In the genomic region with DNA sequence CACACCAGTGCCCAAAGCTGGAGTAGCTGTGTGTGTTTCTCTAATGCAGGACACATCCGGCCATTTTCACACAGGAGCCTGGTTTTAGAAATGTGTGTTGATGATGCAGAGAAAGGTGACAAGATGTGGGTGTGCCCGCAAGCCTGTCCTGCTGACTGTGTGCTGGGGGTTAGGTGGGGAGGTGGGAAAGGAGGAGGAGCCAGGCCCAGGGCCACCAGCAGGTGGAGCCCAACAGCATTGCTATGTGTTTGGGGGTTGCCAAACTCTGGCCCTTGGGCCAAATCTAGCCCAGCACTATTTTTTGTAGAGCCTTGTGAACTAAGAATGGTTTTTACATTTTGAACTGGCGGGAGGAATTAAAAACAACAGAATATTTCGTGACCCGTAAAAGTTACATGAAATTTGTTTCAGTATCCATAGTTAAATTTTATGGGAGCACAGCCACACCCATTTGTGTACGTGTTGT, we compare ENCODE assay signal across 8 cellular contexts.
DNase-seq lines count a peak whose midpoint lies in the region; ATAC-seq and TF ChIP-seq lines count a peak whose summit lies in the region.

No MANE protein-coding gene starts in this region.

- H3K27me3 Mint-ChIP-seq in T-helper 17 cell = no peaks in the 10 kb centered on the region
- H3K27me3 Mint-ChIP-seq in mesothelial cell of epicardium (ENCODE audit: low read depth) = no peaks in the 10 kb centered on the region

- H3K79me2 ChIP-seq in HCT116 (ENCODE audit: insufficient read depth, low read length) = no peaks in the 10 kb centered on the region

- intact Hi-C loops in HCT116 (cut with micrococcal nuclease) = loop anchor here (2.0 kb wide), 1 partner anchor 32 kb away; no protein-coding TSS in a partner anchor
- intact Hi-C loops in transverse colon (cut with DNase I; ENCODE audit: low total_unique reads) = no loop called here

- H3K4me3 Mint-ChIP-seq in T-helper 17 cell = no peak overlapping the region
- no peak overlapping the region for H3K4me3 Mint-ChIP-seq in mesothelial cell of epicardium

- peak; percentile 60 for TF ChIP-seq RAD21 in HCT116 (IDR thresholded peaks at IDR 0.05; ENCODE audit: low read depth)

- H3K36me3 Mint-ChIP-seq in T-helper 17 cell (ENCODE audit: low read depth) = no peaks in the 10 kb centered on the region
- no peaks in the 10 kb centered on the region for H3K36me3 Mint-ChIP-seq in mesothelial cell of epicardium

- RAD21 ChIA-PET in HCT116 (lab: Charles Lee; ENCODE audit: low non-redundant PET in 1 of 2, low total read pairs in 2 of 2, uncharacterized antibody in 2 of 2, unreplicated experiment in 2 of 2) = no interaction called here

- peaks cover 10% of the 10 kb centered on the region for H3K4me1 Mint-ChIP-seq in T-helper 17 cell
- peaks cover 28% of the 10 kb centered on the region for H3K4me1 Mint-ChIP-seq in mesothelial cell of epicardium

- H3K36me3 ChIP-seq in HCT116 (ENCODE audit: control insufficient read depth in 1 of 2, insufficient read depth in 2 of 2, low read length in 2 of 2) = no peaks in the 10 kb centered on the region
- no peaks in the 10 kb centered on the region for H3K36me3 ChIP-seq in brain microvascular endothelial cell (replicated peaks)
- H3K36me3 ChIP-seq in transverse colon = no peaks in the 10 kb centered on the region

- POLR2A ChIA-PET in HCT116 (lab: Charles Lee) = no interaction called here

- H3K27ac ChIP-seq in HCT116 (ENCODE audit: low read depth, low read length) (no peak overlapping the region), brain microvascular endothelial cell (no peak overlapping the region), transverse colon (no peak overlapping the region)

- peak; percentile 49 to 92 (median 90); a peak in 5 of 6 replicates for TF ChIP-seq CTCF in HCT116 (IDR thresholded peaks at IDR 0.05 in 2 of 3, conservative IDR thresholded peaks at IDR 0.05 in 1 of 3; ENCODE audit: borderline replicate concordance in 1 of 3, insufficient read depth in 1 of 3, low read depth in 2 of 3, low read length in 2 of 3)
- TF ChIP-seq CTCF in brain microvascular endothelial cell (IDR thresholded peaks at IDR 0.05; ENCODE audit: low read depth, low read length, missing control alignments) = peak; percentile 85
- TF ChIP-seq CTCF in mesothelial cell of epicardium (IDR thresholded peaks at IDR 0.05; ENCODE audit: unreplicated experiment) = peak; percentile 32
- peak in 4 of 5 experiments; percentile 17 to 38 (median 31) for TF ChIP-seq CTCF in transverse colon (IDR thresholded peaks at IDR 0.05)

- no peaks in the 10 kb centered on the region for H3K9me3 Mint-ChIP-seq in mesothelial cell of epicardium

- BruUV-seq in HCT116 (replicated peaks; lab: Mats Ljungman, UMichigan) = no TSS peak

- peak overlapping the region; percentile 37 for H3K27ac Mint-ChIP-seq in T-helper 17 cell
- H3K27ac Mint-ChIP-seq in mesothelial cell of epicardium = peak overlapping the region; percentile 32

- no peak for TF ChIP-seq POLR2A in HCT116 (IDR thresholded peaks at IDR 0.05; ENCODE audit: borderline replicate concordance, extremely low read depth, insufficient read depth, insufficient read length)
- no peak for TF ChIP-seq POLR2A in transverse colon (IDR thresholded peaks at IDR 0.05)
- TF ChIP-seq POLR2A in GM18505 (IDR thresholded peaks at IDR 0.05; ENCODE audit: borderline replicate concordance, extremely low read depth, insufficient read depth, insufficient read length) = no peak

- no peaks in the 10 kb centered on the region for H3K27me3 ChIP-seq in HCT116 (ENCODE audit: insufficient read depth, low read length)
- no peaks in the 10 kb centered on the region for H3K27me3 ChIP-seq in brain microvascular endothelial cell (replicated peaks)
- no peaks in the 10 kb centered on the region for H3K27me3 ChIP-seq in transverse colon

- 0 out of 2 replicates have a peak overlapping the region, but pooled peaks have one; percentile 22 for H3K9ac ChIP-seq in HCT116 (ENCODE audit: low read length)

- TF ChIP-seq EP300 in transverse colon (IDR thresholded peaks at IDR 0.05; ENCODE audit: low read depth) = no peak

- no peaks in the 10 kb centered on the region for H3K9me2 ChIP-seq in HCT116 (ENCODE audit: insufficient read depth)

- in situ Hi-C loops in brain microvascular endothelial cell (cut with HindIII; ENCODE audit: low pct_ligation_motif_present, low sequenced_read_pairs) (no loop called here), transverse colon (cut with MboI; ENCODE audit: low pct_ligation_motif_present in 1 of 4, low pct_unique_long_range_greater_than_20kb in 1 of 4, low sequenced_read_pairs in 3 of 4) (loop anchor here in 1 of 4 donors (10.0 kb wide), 1 partner anchor 64 kb away; no protein-coding TSS in a partner anchor)

- H3K4me2 ChIP-seq in HCT116 (ENCODE audit: low read length) = peak overlapping the region; percentile 36; the same call in 1 of the 2 replicates

- H3K4me3 ChIP-seq in HCT116 (replicated peaks in 1 of 2; ENCODE audit: low read depth in 1 of 2, low read length in 2 of 2) (no peak overlapping the region), brain microvascular endothelial cell (ENCODE audit: low read depth, low read length) (no peak overlapping the region), transverse colon (no peak overlapping the region)

- DNase-seq in COR-L47 (lab: John Stamatoyannopoulos, UW) (peak; percentile 5), HCT116 (ENCODE audit: low read depth, low spot score) (no peak), T-helper 17 cell (peak in 1 of 3 donors; percentile 16), brain microvascular endothelial cell (no peak), mesothelial cell of epicardium (ENCODE audit: low spot score in 2 of 2, unreplicated experiment in 2 of 2) (no peak), transverse colon (no peak), NCI-H1048 (lab: John Stamatoyannopoulos, UW) (no peak)

- H4K20me1 ChIP-seq in HCT116 (ENCODE audit: insufficient read depth) = no peaks in the 10 kb centered on the region

- WGBS in transverse colon (ENCODE audit: low coverage in 1 of 2), 2 donors = 78 to 81% methylated on average over 3 to 6 of the region's 6 CpGs

- H3K4me1 ChIP-seq in HCT116 (ENCODE audit: control insufficient read depth in 1 of 2, insufficient read depth in 2 of 2, low read length in 2 of 2) (peaks cover 16 to 38% of the 10 kb centered on the region in 2 experiments), transverse colon (peaks cover 0 to 14% (median 7%) of the 10 kb centered on the region in 4 donors)

- ATAC-seq in HCT116 (peak; percentile 97), T-helper 17 cell (peak; percentile 80), GM18505 (IDR thresholded peaks at IDR 0.05; ENCODE audit: unreplicated experiment) (no peak)

- H3K9me3 ChIP-seq in HCT116 (ENCODE audit: control insufficient read depth in 1 of 2, insufficient read depth in 1 of 2, low read depth in 1 of 2, low read length in 2 of 2) (no peaks in the 10 kb centered on the region), T-helper 17 cell (ENCODE audit: control insufficient read depth, low read length, poor library complexity, severe bottlenecking) (no peaks in the 10 kb centered on the region), transverse colon (no peaks in the 10 kb centered on the region)

- H2AFZ ChIP-seq in HCT116 (ENCODE audit: low read depth, low read length, poor library complexity, severe bottlenecking) = no peak overlapping the region

- CTCF ChIA-PET in HCT116 (lab: Charles Lee) = interaction anchor here (2.1 kb wide), 1 partner anchor 30 kb away, joined by 7 read pairs; no protein-coding TSS in a partner anchor

TF ChIP-seq in HCT116, 20 proteins besides CTCF, POLR2A, EP300 and RAD21:
- no peak for TF ChIP-seq ZNF274 (IDR thresholded peaks at IDR 0.05; ENCODE audit: low read depth, low read length)
- TF ChIP-seq CEBPB (IDR thresholded peaks at IDR 0.05; ENCODE audit: low read depth) = no peak
- TF ChIP-seq SP1 (IDR thresholded peaks at IDR 0.05; ENCODE audit: low read depth) = no peak
- TF ChIP-seq ELF1 (IDR thresholded peaks at IDR 0.05; ENCODE audit: borderline replicate concordance, low read depth) = no peak
- no peak for TF ChIP-seq ZFX (IDR thresholded peaks at IDR 0.05)
- no peak for TF ChIP-seq EZH2phosphoT487 (IDR thresholded peaks at IDR 0.05; ENCODE audit: borderline replicate concordance)
- no peak for TF ChIP-seq JUND (IDR thresholded peaks at IDR 0.05)
- TF ChIP-seq, protein P1, sequence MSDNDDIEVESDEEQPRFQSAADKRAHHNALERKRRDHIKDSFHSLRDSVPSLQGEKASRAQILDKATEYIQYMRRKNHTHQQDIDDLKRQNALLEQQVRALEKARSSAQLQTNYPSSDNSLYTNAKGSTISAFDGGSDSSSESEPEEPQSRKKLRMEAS (IDR thresholded peaks at IDR 0.05) = no peak
- TF ChIP-seq EGR1 (IDR thresholded peaks at IDR 0.05; ENCODE audit: low read depth) = no peak
- TF ChIP-seq, protein P2, sequence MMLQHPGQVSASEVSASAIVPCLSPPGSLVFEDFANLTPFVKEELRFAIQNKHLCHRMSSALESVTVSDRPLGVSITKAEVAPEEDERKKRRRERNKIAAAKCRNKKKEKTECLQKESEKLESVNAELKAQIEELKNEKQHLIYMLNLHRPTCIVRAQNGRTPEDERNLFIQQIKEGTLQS (IDR thresholded peaks at IDR 0.05) = no peak
- TF ChIP-seq, protein P3, sequence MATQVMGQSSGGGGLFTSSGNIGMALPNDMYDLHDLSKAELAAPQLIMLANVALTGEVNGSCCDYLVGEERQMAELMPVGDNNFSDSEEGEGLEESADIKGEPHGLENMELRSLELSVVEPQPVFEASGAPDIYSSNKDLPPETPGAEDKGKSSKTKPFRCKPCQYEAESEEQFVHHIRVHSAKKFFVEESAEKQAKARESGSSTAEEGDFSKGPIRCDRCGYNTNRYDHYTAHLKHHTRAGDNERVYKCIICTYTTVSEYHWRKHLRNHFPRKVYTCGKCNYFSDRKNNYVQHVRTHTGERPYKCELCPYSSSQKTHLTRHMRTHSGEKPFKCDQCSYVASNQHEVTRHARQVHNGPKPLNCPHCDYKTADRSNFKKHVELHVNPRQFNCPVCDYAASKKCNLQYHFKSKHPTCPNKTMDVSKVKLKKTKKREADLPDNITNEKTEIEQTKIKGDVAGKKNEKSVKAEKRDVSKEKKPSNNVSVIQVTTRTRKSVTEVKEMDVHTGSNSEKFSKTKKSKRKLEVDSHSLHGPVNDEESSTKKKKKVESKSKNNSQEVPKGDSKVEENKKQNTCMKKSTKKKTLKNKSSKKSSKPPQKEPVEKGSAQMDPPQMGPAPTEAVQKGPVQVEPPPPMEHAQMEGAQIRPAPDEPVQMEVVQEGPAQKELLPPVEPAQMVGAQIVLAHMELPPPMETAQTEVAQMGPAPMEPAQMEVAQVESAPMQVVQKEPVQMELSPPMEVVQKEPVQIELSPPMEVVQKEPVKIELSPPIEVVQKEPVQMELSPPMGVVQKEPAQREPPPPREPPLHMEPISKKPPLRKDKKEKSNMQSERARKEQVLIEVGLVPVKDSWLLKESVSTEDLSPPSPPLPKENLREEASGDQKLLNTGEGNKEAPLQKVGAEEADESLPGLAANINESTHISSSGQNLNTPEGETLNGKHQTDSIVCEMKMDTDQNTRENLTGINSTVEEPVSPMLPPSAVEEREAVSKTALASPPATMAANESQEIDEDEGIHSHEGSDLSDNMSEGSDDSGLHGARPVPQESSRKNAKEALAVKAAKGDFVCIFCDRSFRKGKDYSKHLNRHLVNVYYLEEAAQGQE (IDR thresholded peaks at IDR 0.05; ENCODE audit: low read depth) = no peak

Comparison
In these comparisons a context has a peak if more than half of its experiments do, and no peak if none do; other contexts are left out.
1. CTCF ChIP-seq: peak in every context shown above with its lines; median percentile 90 in HCT116; 85 in brain microvascular endothelial cell; 32 in mesothelial cell of epicardium; 31 in transverse colon.